Comparison of ENCODE assay signal across 1 cellular context in the genomic region with DNA sequence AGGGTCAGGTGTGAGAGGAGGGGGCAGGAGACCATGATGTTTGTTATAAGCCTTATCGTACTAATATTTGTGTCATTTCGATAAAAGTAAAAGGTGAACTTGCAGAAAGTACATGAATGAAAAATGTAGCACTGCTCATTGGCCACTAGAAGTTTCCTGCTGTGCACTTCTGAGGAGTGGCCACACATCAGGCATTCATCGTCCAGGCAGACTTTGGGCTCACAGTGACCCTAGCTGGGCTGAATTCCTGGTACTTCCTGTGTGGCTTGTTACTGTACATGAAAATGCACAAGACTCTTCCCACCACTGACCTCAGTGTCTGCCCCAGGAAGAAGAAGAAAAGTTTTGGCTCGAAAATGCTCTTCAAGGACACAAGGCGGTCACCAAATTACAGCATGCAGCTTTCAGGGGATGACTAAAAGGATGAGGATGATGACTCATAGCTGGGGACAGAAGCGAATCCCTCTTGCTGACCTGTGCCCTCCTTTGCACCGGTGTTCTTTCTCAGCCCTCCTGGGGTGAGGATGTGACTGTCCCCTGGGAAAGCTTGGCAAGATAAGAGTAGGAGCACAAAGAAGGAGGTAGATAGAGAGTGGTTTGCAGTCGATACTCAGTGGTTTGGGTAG.
TF ChIP-seq lines count a peak whose summit lies in the region.

No MANE protein-coding gene starts in this region.

TF ChIP-seq in SK-N-SH treated with all-trans-retinoic acid at 6 μM for 48 hours, 23 proteins besides CTCF, POLR2A, EP300 and RAD21:
- TF ChIP-seq POU6F1 (CRISPR knock-in tag; IDR thresholded peaks at IDR 0.05; ENCODE audit: borderline replicate concordance, low read depth): no peak
- TF ChIP-seq TOX (CRISPR knock-in tag; IDR thresholded peaks at IDR 0.05; ENCODE audit: borderline replicate concordance): no peak
- no peak for TF ChIP-seq CREB5 (CRISPR knock-in tag; IDR thresholded peaks at IDR 0.05; ENCODE audit: low read depth)
- TF ChIP-seq ARNTL (CRISPR knock-in tag; IDR thresholded peaks at IDR 0.05; ENCODE audit: borderline replicate concordance, low read depth): no peak
- TF ChIP-seq RARB (CRISPR knock-in tag; IDR thresholded peaks at IDR 0.05): no peak
- TF ChIP-seq, protein P1, sequence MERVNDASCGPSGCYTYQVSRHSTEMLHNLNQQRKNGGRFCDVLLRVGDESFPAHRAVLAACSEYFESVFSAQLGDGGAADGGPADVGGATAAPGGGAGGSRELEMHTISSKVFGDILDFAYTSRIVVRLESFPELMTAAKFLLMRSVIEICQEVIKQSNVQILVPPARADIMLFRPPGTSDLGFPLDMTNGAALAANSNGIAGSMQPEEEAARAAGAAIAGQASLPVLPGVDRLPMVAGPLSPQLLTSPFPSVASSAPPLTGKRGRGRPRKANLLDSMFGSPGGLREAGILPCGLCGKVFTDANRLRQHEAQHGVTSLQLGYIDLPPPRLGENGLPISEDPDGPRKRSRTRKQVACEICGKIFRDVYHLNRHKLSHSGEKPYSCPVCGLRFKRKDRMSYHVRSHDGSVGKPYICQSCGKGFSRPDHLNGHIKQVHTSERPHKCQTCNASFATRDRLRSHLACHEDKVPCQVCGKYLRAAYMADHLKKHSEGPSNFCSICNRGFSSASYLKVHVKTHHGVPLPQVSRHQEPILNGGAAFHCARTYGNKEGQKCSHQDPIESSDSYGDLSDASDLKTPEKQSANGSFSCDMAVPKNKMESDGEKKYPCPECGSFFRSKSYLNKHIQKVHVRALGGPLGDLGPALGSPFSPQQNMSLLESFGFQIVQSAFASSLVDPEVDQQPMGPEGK (CRISPR knock-in tag; IDR thresholded peaks at IDR 0.05; ENCODE audit: borderline replicate concordance): no peak
- no peak for TF ChIP-seq ISL1 (CRISPR knock-in tag; IDR thresholded peaks at IDR 0.05)
- TF ChIP-seq ZNF8 (CRISPR knock-in tag; IDR thresholded peaks at IDR 0.05): no peak
- TF ChIP-seq TCF4 (CRISPR knock-in tag; IDR thresholded peaks at IDR 0.05; ENCODE audit: borderline replicate concordance): no peak
- TF ChIP-seq SNAI2 (CRISPR knock-in tag; IDR thresholded peaks at IDR 0.05): no peak
- TF ChIP-seq ZNF565 (CRISPR knock-in tag; conservative IDR thresholded peaks at IDR 0.05; ENCODE audit: low read depth): no peak
- TF ChIP-seq, protein P2, sequence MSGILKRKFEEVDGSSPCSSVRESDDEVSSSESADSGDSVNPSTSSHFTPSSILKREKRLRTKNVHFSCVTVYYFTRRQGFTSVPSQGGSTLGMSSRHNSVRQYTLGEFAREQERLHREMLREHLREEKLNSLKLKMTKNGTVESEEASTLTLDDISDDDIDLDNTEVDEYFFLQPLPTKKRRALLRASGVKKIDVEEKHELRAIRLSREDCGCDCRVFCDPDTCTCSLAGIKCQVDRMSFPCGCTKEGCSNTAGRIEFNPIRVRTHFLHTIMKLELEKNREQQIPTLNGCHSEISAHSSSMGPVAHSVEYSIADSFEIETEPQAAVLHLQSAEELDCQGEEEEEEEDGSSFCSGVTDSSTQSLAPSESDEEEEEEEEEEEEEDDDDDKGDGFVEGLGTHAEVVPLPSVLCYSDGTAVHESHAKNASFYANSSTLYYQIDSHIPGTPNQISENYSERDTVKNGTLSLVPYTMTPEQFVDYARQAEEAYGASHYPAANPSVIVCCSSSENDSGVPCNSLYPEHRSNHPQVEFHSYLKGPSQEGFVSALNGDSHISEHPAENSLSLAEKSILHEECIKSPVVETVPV (CRISPR knock-in tag; IDR thresholded peaks at IDR 0.05): no peak
- no peak for TF ChIP-seq ESRRG (CRISPR knock-in tag; IDR thresholded peaks at IDR 0.05)
- no peak for TF ChIP-seq ZFP3 (CRISPR knock-in tag; IDR thresholded peaks at IDR 0.05)
